In genomic region chr16:58629681-58630640, GRCh38 we compare ENCODE assay signal across 8 cellular contexts. TPM values are rescaled to one million over a fixed set of nuclear protein-coding genes. Genes with fewer than 3 reads are reported as not detected.
A peak's percentile ranks its signal among the peaks of the same experiment; 100 is the strongest.
DNase-seq lines count a peak whose midpoint lies in the region; ATAC-seq lines count a peak whose summit lies in the region.

CNOT1 (minus strand) TSS chr16:58629826; CDS start chr16:58599337, 30,489 bp downstream.

- H3K4me1 Mint-ChIP-seq in effector memory CD8-positive, alpha-beta T cell (ENCODE audit: low read depth in 2 of 2), result peaks cover 29 to 34% of the 10 kb centered on the region in 2 donors

- peak; percentile 97 for DNase-seq in COLO668 (lab: John Stamatoyannopoulos, UW; ENCODE audit: unreplicated experiment)
- DNase-seq in HT1080 (ENCODE audit: low read depth), result peak; percentile 99
- DNase-seq in NOMO-1 treated with DMSO at 0.1 percent for 48 hours (lab: John Stamatoyannopoulos, UW; ENCODE audit: unreplicated experiment), result peak; percentile 99
- DNase-seq in activated CD8-positive, alpha-beta memory T cell treated with anti-CD3 and anti-CD28 coated beads for 4 hours (ENCODE audit: low read depth in 2 of 2), result peak; percentile 94 to 95
- peak; percentile 97 to 98 (median 98) for DNase-seq in effector memory CD8-positive, alpha-beta T cell
- DNase-seq in medulla oblongata (ENCODE audit: extremely low spot score), result peak; percentile 99
- peak; percentile 95 for DNase-seq in stimulated activated CD8-positive, alpha-beta memory T cell treated with anti-CD3 and anti-CD28 coated beads, Interleukin-12 subunit alpha, Interleukin-12 subunit beta, amount 100 ng/mL, for 1 hour (ENCODE audit: low read depth)

- ATAC-seq in GM21360 (IDR thresholded peaks at IDR 0.05; ENCODE audit: unreplicated experiment), result peak; percentile 90
- ATAC-seq in effector memory CD8-positive, alpha-beta T cell (replicated peaks), result peak; percentile 83

- H3K4me3 Mint-ChIP-seq in effector memory CD8-positive, alpha-beta T cell, result peak within 1 kb of the TSS; percentile 100

- H3K27me3 Mint-ChIP-seq in effector memory CD8-positive, alpha-beta T cell, result no peaks in the 10 kb centered on the region

- H3K27ac Mint-ChIP-seq in effector memory CD8-positive, alpha-beta T cell, result peak within 1 kb of the TSS; percentile 100

- peaks cover 52% of the 10 kb centered on the region for H3K36me3 Mint-ChIP-seq in effector memory CD8-positive, alpha-beta T cell (ENCODE audit: insufficient read depth)

- no peaks in the 10 kb centered on the region for H3K9me3 Mint-ChIP-seq in effector memory CD8-positive, alpha-beta T cell

RNA-seq across cellular contexts. Expression of gene CNOT1, which starts in this region (rescaled TPM):
- total RNA-seq in HT1080 (2014; rRNA removed; shearing (Covaris generic)), result 136 and 153 TPM in 2 replicates
- polyA plus RNA-seq in HT1080 (2015; cell fraction: cytosol; rRNA removed), result 100 and 107 TPM in 2 replicates
- polyA plus RNA-seq in HT1080 (2015; cell fraction: nucleus; rRNA removed), result 138 and 139 TPM in 2 replicates

Comparison
In these comparisons a context has a peak if more than half of its experiments do, and no peak if none do; other contexts are left out.
1. Peak in every context shown above with its lines: DNase-seq and ATAC-seq.